ENCODE assay signal across 13 cellular contexts in the genomic region with DNA sequence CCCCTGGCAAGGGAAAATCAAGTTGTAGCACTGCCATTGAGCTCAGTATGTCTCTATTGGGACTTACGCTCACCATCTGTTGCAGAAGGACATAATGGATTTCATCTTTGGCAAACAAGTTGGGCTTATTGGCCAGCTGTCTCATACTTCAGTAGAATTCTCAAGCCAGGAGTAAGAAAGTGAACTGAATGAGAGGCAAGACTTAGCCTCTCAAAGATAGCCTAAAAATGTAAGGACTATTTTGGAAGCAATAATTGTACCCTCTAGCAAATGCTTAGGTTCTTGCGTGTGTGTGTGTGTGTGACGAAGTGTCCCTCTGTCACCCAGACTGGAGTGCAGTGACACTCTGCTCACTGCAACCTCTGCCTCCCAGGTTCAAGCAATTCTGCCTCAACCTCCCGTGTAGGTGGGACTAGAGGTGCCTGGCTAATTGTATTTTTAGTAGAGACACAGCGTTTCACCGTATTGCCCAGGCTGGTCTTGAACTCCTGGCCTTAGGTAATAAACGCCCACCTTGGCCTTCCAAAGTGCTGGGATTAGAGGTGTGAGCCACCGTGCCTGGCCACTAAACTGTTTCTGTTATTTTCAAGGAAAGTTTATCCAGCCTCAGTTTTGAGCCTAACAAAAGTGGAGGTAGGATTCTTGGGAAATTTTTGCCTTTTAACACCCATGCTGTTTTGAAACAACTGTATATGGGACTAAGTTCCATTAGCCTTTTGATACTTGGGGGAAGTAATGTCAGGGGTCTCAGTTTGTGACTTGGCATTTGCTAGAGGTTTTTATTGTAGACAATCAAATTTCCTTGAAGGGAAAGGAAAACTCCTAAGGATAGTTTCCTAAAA. TPM values are rescaled to one million over a fixed set of nuclear protein-coding genes. Genes with fewer than 3 reads are reported as not detected.
DNase-seq lines count a peak whose midpoint lies in the region; ATAC-seq, FAIRE-seq and TF ChIP-seq lines count a peak whose summit lies in the region.
"Had no signal": no experiment of that assay in that cellular context is flagged by ENCODE, and none has a peak within 500 bp of the region (broad histone marks: within the 10 kb centered on the region; RNA-seq: fewer than 3 reads in every experiment).

No MANE protein-coding gene starts in this region.

- H3K27ac ChIP-seq in OCI-LY7 (ENCODE audit: low read depth, low read length, poor library complexity, severe bottlenecking) = peak overlapping the region; percentile 16
- H3K27ac ChIP-seq in endothelial cell of umbilical vein (ENCODE audit: insufficient read depth, low read depth, low read length) = no peak overlapping the region
- H3K27ac ChIP-seq: adrenal gland had no signal

- H3K9ac ChIP-seq in endothelial cell of umbilical vein (replicated peaks; ENCODE audit: extremely low read depth, insufficient read depth, low read length) = no peak overlapping the region

- no peaks in the 10 kb centered on the region for H3K9me1 ChIP-seq in endothelial cell of umbilical vein (replicated peaks; ENCODE audit: control insufficient read depth, extremely low read depth, insufficient read depth, low read length)

- H3K4me1 ChIP-seq in OCI-LY7 (ENCODE audit: insufficient read depth, low read length, poor library complexity, severe bottlenecking) (peaks cover 46% of the 10 kb centered on the region), endothelial cell of umbilical vein (ENCODE audit: control insufficient read depth, extremely low read depth, insufficient read depth, low read length) (peaks cover 28% of the 10 kb centered on the region)

- H4K20me1 ChIP-seq in OCI-LY7 (ENCODE audit: insufficient read depth, low read length) = peaks cover 46% of the 10 kb centered on the region
- peaks cover 13% of the 10 kb centered on the region for H4K20me1 ChIP-seq in endothelial cell of umbilical vein (replicated peaks; ENCODE audit: control insufficient read depth, extremely low read depth, insufficient read depth, low read length)

- no peak overlapping the region for H2AFZ ChIP-seq in OCI-LY7 (ENCODE audit: low read length)
- no peak overlapping the region for H2AFZ ChIP-seq in endothelial cell of umbilical vein (ENCODE audit: low read depth, low read length)

- dilution Hi-C loops in endothelial cell of umbilical vein (cut with MboI; ENCODE audit: extremely low pct_ligation_motif_present, low sequenced_read_pairs) = no loop called here

- H3K27me3 ChIP-seq in endothelial cell of umbilical vein (ENCODE audit: control insufficient read depth in 2 of 2, insufficient read depth in 2 of 2, low read length in 2 of 2) = no peaks in the 10 kb centered on the region
- H3K27me3 ChIP-seq: adrenal gland, esophagus squamous epithelium had no signal

- no peak for TF ChIP-seq CTCF in OCI-LY7 (conservative IDR thresholded peaks at IDR 0.05; ENCODE audit: low read length)
- no peak for TF ChIP-seq CTCF in endothelial cell of umbilical vein (IDR thresholded peaks at IDR 0.05; ENCODE audit: extremely low read depth in 1 of 2, insufficient read depth in 1 of 2, low read depth in 1 of 2, low read length in 2 of 2)

- no TSS peak for BruUV-seq in OCI-LY7 (replicated peaks; lab: Mats Ljungman, UMichigan)
- BruUV-seq in endothelial cell of umbilical vein (replicated peaks; lab: Mats Ljungman, UMichigan) = no TSS peak

- CTCF ChIA-PET in OCI-LY7 (lab: Charles Lee; ENCODE audit: unreplicated experiment) (no interaction called here), endothelial cell of umbilical vein (lab: Charles Lee) (interaction anchor here (0.5 to 3.8 kb wide), 11 partner anchors 9 to 187 kb away, joined by 3 to 20 read pairs (median 5); partner anchors contain the start of genes COPZ1 and NFE2)

- intact Hi-C loops in OCI-LY7 (cut with micrococcal nuclease; ENCODE audit: unreplicated experiment) (loop anchor here (2.0 kb wide), 1 partner anchor 71 kb away; no protein-coding TSS in a partner anchor), endothelial cell of umbilical vein (cut with micrococcal nuclease) (no loop called here)

- FAIRE-seq in endothelial cell of umbilical vein (lab: Jason Lieb, UNC) = no peak
- FAIRE-seq: TTC549 had no signal

- H3K4me2 ChIP-seq in OCI-LY7 (ENCODE audit: low read length) = peak overlapping the region; percentile 4; the same call in 1 of the 2 replicates
- no peak overlapping the region for H3K4me2 ChIP-seq in endothelial cell of umbilical vein (ENCODE audit: insufficient read depth, low read length)

- no peaks in the 10 kb centered on the region for H3K9me3 ChIP-seq in OCI-LY7 (ENCODE audit: low read length)
- H3K9me3 ChIP-seq in endothelial cell of umbilical vein (replicated peaks; ENCODE audit: control insufficient read depth, insufficient read depth, low read length) = no peaks in the 10 kb centered on the region
- H3K9me3 ChIP-seq: adrenal gland, esophagus squamous epithelium had no signal

- peaks cover 25% of the 10 kb centered on the region for H3K79me2 ChIP-seq in OCI-LY7 (ENCODE audit: insufficient read depth, low read depth, low read length)
- peaks cover 29% of the 10 kb centered on the region for H3K79me2 ChIP-seq in endothelial cell of umbilical vein (ENCODE audit: control insufficient read depth, insufficient read depth, low read length)

- H3K36me3 ChIP-seq in OCI-LY7 (ENCODE audit: insufficient read depth, low read length) = peaks cover 61% of the 10 kb centered on the region
- H3K36me3 ChIP-seq in endothelial cell of umbilical vein (ENCODE audit: control insufficient read depth in 2 of 2, extremely low read depth in 1 of 2, insufficient read depth in 2 of 2, low read length in 2 of 2) = peaks cover 20 to 33% of the 10 kb centered on the region in 2 experiments

- DNase-seq in stimulated activated CD4-positive, alpha-beta T cell treated with anti-CD3 and anti-CD28 coated beads, Interleukin-4, amount 100 ng/mL, for 24 hours = peak; percentile 21
- no peak for DNase-seq in stimulated activated CD4-positive, alpha-beta T cell treated with anti-CD3 and anti-CD28 coated beads, Interleukin-4, amount 100 ng/mL, for 4 hours
- DNase-seq in OCI-LY7 (ENCODE audit: low spot score) (no peak), endothelial cell of umbilical vein (ENCODE audit: low read depth, low spot score) (no peak), NCI-H2029 treated with DMSO at 0.1 percent for 48 hours (lab: John Stamatoyannopoulos, UW) (no peak)
- DNase-seq: CD8-positive, alpha-beta T cell; esophagus squamous epithelium had no signal

- H3K4me3 ChIP-seq in OCI-LY7 (ENCODE audit: low read depth, low read length, poor library complexity, severe bottlenecking) (no peak overlapping the region), endothelial cell of umbilical vein (replicated peaks in 1 of 3; ENCODE audit: insufficient read depth in 1 of 3, low read depth in 1 of 3, low read length in 3 of 3) (no peak overlapping the region)
- H3K4me3 ChIP-seq: adrenal gland, esophagus squamous epithelium had no signal

- peak; percentile 73 for TF ChIP-seq POLR2A in endothelial cell of umbilical vein (IDR thresholded peaks at IDR 0.05; ENCODE audit: low read depth, low read length)

- no peak for ATAC-seq in GM18511 (IDR thresholded peaks at IDR 0.05; ENCODE audit: unreplicated experiment)
- no peak for ATAC-seq in HG03095 (IDR thresholded peaks at IDR 0.05; ENCODE audit: unreplicated experiment)
- ATAC-seq in HG03378 (IDR thresholded peaks at IDR 0.05; ENCODE audit: unreplicated experiment) = no peak
- ATAC-seq: CD8-positive, alpha-beta T cell had no signal

- POLR2A ChIA-PET in OCI-LY7 (lab: Charles Lee) (interaction anchor here (0.7 to 1.5 kb wide), 2 partner anchors 36 to 45 kb away, joined by 3 to 4 read pairs; no protein-coding TSS in a partner anchor), endothelial cell of umbilical vein (lab: Charles Lee) (interaction anchor here (0.6 to 5.8 kb wide), 6 partner anchors 7 to 81 kb away, joined by 3 to 22 read pairs (median 4); partner anchors contain the start of genes CBX5, COPZ1 and HNRNPA1)

- H3K9me2 ChIP-seq in OCI-LY7 (ENCODE audit: insufficient read depth, low read length) = no peaks in the 10 kb centered on the region

RNA-seq across cellular contexts. Expression of gene HNRNPA1, which starts 7.0 kb away (rescaled TPM):
- total RNA-seq in OCI-LY7 (2014; rRNA removed; shearing (Covaris generic)) = 713 and 899 TPM in 2 replicates
- total RNA-seq in OCI-LY7 (2022) (2,128 and 2,331 TPM in 2 replicates), endothelial cell of umbilical vein (1,437 and 1,470 TPM in 2 replicates)
- polyA plus RNA-seq in endothelial cell of umbilical vein = 340 and 566 TPM in 2 replicates
- polyA plus RNA-seq in endothelial cell of umbilical vein (2011; cell fraction: cytosol; rRNA removed) = 1,013 and 1,302 TPM in 2 replicates
- 710 and 849 TPM in 2 replicates for polyA plus RNA-seq in endothelial cell of umbilical vein (2011; cell fraction: nucleus; rRNA removed)
- polyA plus RNA-seq in endothelial cell of umbilical vein (2012) = 1,410 and 1,644 TPM in 2 replicates
- polyA minus RNA-seq in endothelial cell of umbilical vein = 867 and 877 TPM in 2 replicates
- 521 TPM for polyA minus RNA-seq in endothelial cell of umbilical vein (2011; cell fraction: cytosol; rRNA and poly(A)+ RNA removed)
- polyA minus RNA-seq in endothelial cell of umbilical vein (2011; cell fraction: nucleus; rRNA and poly(A)+ RNA removed) = 264 and 350 TPM in 2 replicates

RNA-seq across cellular contexts. Expression of gene CBX5, which starts 7.6 kb away (rescaled TPM):
- total RNA-seq in OCI-LY7 (2014; rRNA removed; shearing (Covaris generic)) = 97.8 and 115 TPM in 2 replicates
- total RNA-seq in OCI-LY7 (2022) (299 and 321 TPM in 2 replicates), endothelial cell of umbilical vein (111 TPM in 2 replicates)
- polyA plus RNA-seq in endothelial cell of umbilical vein = 20.4 and 22.8 TPM in 2 replicates
- 23.7 and 24.8 TPM in 2 replicates for polyA plus RNA-seq in endothelial cell of umbilical vein (2011; cell fraction: cytosol; rRNA removed)
- polyA plus RNA-seq in endothelial cell of umbilical vein (2011; cell fraction: nucleus; rRNA removed) = 19.2 and 29.7 TPM in 2 replicates
- polyA plus RNA-seq in endothelial cell of umbilical vein (2012) = 23.5 and 32.2 TPM in 2 replicates
- 107 and 135 TPM in 2 replicates for polyA minus RNA-seq in endothelial cell of umbilical vein
- 45.5 TPM for polyA minus RNA-seq in endothelial cell of umbilical vein (2011; cell fraction: cytosol; rRNA and poly(A)+ RNA removed)
- 25.4 and 42.8 TPM in 2 replicates for polyA minus RNA-seq in endothelial cell of umbilical vein (2011; cell fraction: nucleus; rRNA and poly(A)+ RNA removed)

RNA-seq across cellular contexts. Expression of gene NFE2, which starts 13.3 kb away (rescaled TPM):
- not detected in 2 replicates for total RNA-seq in OCI-LY7 (2014; rRNA removed; shearing (Covaris generic))
- total RNA-seq in OCI-LY7 (2022) (not detected in 2 replicates), endothelial cell of umbilical vein (not detected in 2 replicates)
- polyA plus RNA-seq in endothelial cell of umbilical vein = not detected in 2 replicates
- not detected in 2 replicates for polyA plus RNA-seq in endothelial cell of umbilical vein (2011; cell fraction: cytosol; rRNA removed)
- polyA plus RNA-seq in endothelial cell of umbilical vein (2011; cell fraction: nucleus; rRNA removed) = not detected in 2 replicates
- not detected in 2 replicates for polyA plus RNA-seq in endothelial cell of umbilical vein (2012)
- 1.7 and 3.9 TPM in 2 replicates for polyA minus RNA-seq in endothelial cell of umbilical vein
- polyA minus RNA-seq in endothelial cell of umbilical vein (2011; cell fraction: cytosol; rRNA and poly(A)+ RNA removed) = 1.6 TPM
- polyA minus RNA-seq in endothelial cell of umbilical vein (2011; cell fraction: nucleus; rRNA and poly(A)+ RNA removed) = not detected in 2 replicates
- total RNA-seq: CD8-positive, alpha-beta T cell; pulmonary artery endothelial cell had no signal

RNA-seq across cellular contexts. Expression of gene COPZ1, which starts 37.4 kb away (rescaled TPM):
- total RNA-seq in OCI-LY7 (2014; rRNA removed; shearing (Covaris generic)) = 77.5 and 86.0 TPM in 2 replicates
- total RNA-seq in OCI-LY7 (2022) (114 and 121 TPM in 2 replicates), endothelial cell of umbilical vein (137 and 143 TPM in 2 replicates)
- polyA plus RNA-seq in endothelial cell of umbilical vein = 169 and 174 TPM in 2 replicates
- polyA plus RNA-seq in endothelial cell of umbilical vein (2011; cell fraction: cytosol; rRNA removed) = 179 and 185 TPM in 2 replicates
- 89.4 and 104 TPM in 2 replicates for polyA plus RNA-seq in endothelial cell of umbilical vein (2011; cell fraction: nucleus; rRNA removed)
- polyA plus RNA-seq in endothelial cell of umbilical vein (2012) = 280 and 300 TPM in 2 replicates
- 153 and 165 TPM in 2 replicates for polyA minus RNA-seq in endothelial cell of umbilical vein
- 137 TPM for polyA minus RNA-seq in endothelial cell of umbilical vein (2011; cell fraction: cytosol; rRNA and poly(A)+ RNA removed)
- polyA minus RNA-seq in endothelial cell of umbilical vein (2011; cell fraction: nucleus; rRNA and poly(A)+ RNA removed) = 37.6 and 48.5 TPM in 2 replicates
